Comparison of ENCODE assay signal across 27 cellular contexts in genomic region chr7:44132039-44132438, GRCh38. TPM values are rescaled to one million over a fixed set of nuclear protein-coding genes. Genes with fewer than 3 reads are reported as not detected.
DNase-seq lines count a peak whose midpoint lies in the region; ATAC-seq, FAIRE-seq and TF ChIP-seq lines count a peak whose summit lies in the region.
"Had no signal": no experiment of that assay in that cellular context is flagged by ENCODE, and none has a peak within 500 bp of the region (broad histone marks: within the 10 kb centered on the region; RNA-seq: fewer than 3 reads in every experiment).

No MANE protein-coding gene starts in this region.

- intact Hi-C loops in HepG2 (cut with micrococcal nuclease; ENCODE audit: unreplicated experiment), result loop anchor here (10.0 kb wide), 1 partner anchor 63 kb away; no protein-coding TSS in a partner anchor
- intact Hi-C loops in right lobe of liver (cut with DNase I), result loop anchor here in 1 of 2 donors (10.0 kb wide), 1 partner anchor 63 kb away; no protein-coding TSS in a partner anchor
- intact Hi-C loops in activated CD4-positive, alpha-beta T cell treated with anti-CD3 and anti-CD28 coated beads for 36 hours (cut with DNase I, micrococcal nuclease), result no loop called here

- CTCF ChIA-PET in HepG2 (lab: Yijun Ruan, JAX; ENCODE audit: low intra/inter-chr PET ratio, low total read pairs), result no interaction called here
- CTCF ChIA-PET in activated CD4-positive, alpha-beta T cell treated with anti-CD3 and anti-CD28 coated beads for 36 hours (lab: Charles Lee), result no interaction called here

- no peak overlapping the region for H2AFZ ChIP-seq in HepG2 (ENCODE audit: low read length)
- H2AFZ ChIP-seq in smooth muscle cell (ENCODE audit: low read depth), result no peak overlapping the region

- no peak for TF ChIP-seq EP300 in HepG2 (IDR thresholded peaks at IDR 0.05; ENCODE audit: low read depth in 2 of 2, low read length in 2 of 2)
- no peak for TF ChIP-seq EP300 in HepG2 (CRISPR knock-in tag; IDR thresholded peaks at IDR 0.05; ENCODE audit: borderline replicate concordance)

- H3K4me1 ChIP-seq in HepG2 (ENCODE audit: insufficient read depth, low read length) (peaks cover 35% of the 10 kb centered on the region), right lobe of liver (peaks cover 0 to 9% (median 4%) of the 10 kb centered on the region in 4 donors), smooth muscle cell (ENCODE audit: low read depth) (no peaks in the 10 kb centered on the region)
- H3K4me1 ChIP-seq: body of pancreas, lower lobe of right lung, prostate gland had no signal

- H3K4me3 ChIP-seq in HepG2 (replicated peaks in 1 of 3; ENCODE audit: insufficient read depth in 1 of 3, low read depth in 2 of 3, low read length in 3 of 3), result no peak overlapping the region
- H3K4me3 ChIP-seq in right lobe of liver, result no peak overlapping the region
- no peak overlapping the region for H3K4me3 ChIP-seq in fibroblast of pulmonary artery (replicated peaks; ENCODE audit: low read depth, low read length)
- no peak overlapping the region for H3K4me3 ChIP-seq in smooth muscle cell
- H3K4me3 ChIP-seq: body of pancreas, lower lobe of right lung, prostate gland had no signal

- DNase-seq in HepG2 (ENCODE audit: low spot score) (no peak), right lobe of liver (no peak), fibroblast of pulmonary artery (ENCODE audit: low read depth) (peak; percentile 38), kidney glomerular epithelial cell (lab: John Stamatoyannopoulos, UW) (peak; percentile 35), smooth muscle cell (lab: John Stamatoyannopoulos, UW; ENCODE audit: unreplicated experiment) (no peak), NCI-H2107 (lab: John Stamatoyannopoulos, UW) (no peak)
- DNase-seq in activated CD4-positive, alpha-beta T cell treated with anti-CD3 and anti-CD28 coated beads for 36 hours, result no peak
- DNase-seq: activated CD4-positive, alpha-beta T cell treated with anti-CD3 and anti-CD28 coated beads, Interleukin-2, amount 50 U/mL, for 4 hours; activated naive CD4-positive, alpha-beta T cell treated with anti-CD3 and anti-CD28 coated beads, Interleukin-2, amount 10 ng/mL, durations not matched to agents 7 days and 5 days; activated T-cell treated with anti-CD3 and anti-CD28 coated beads, Interleukin-2, amount 50 U/mL, for 1 hour; body of pancreas; C1 segment of cervical spinal cord; lower lobe of right lung; MM.1S; naive thymus-derived CD4-positive, alpha-beta T cell; NCI-H187 treated with DMSO at 0.1 percent for 48 hours; NCI-H446; NK-92 treated with Interleukin-12 subunit alpha and Interleukin-12 subunit beta, amount 100 ng/mL, for 24 hours; SW 1271 had no signal

- H3K27me3 Mint-ChIP-seq in activated CD4-positive, alpha-beta T cell treated with anti-CD3 and anti-CD28 coated beads for 36 hours, result no peaks in the 10 kb centered on the region
- H3K27me3 Mint-ChIP-seq: type B pancreatic cell had no signal

- BruUV-seq in HepG2 (replicated peaks; lab: Mats Ljungman, UMichigan), result no TSS peak

- no peaks in the 10 kb centered on the region for H3K4me1 Mint-ChIP-seq in activated CD4-positive, alpha-beta T cell treated with anti-CD3 and anti-CD28 coated beads for 36 hours
- H3K4me1 Mint-ChIP-seq: stimulated activated effector memory CD8-positive, alpha-beta T cell treated with anti-CD3 and anti-CD28 coated beads, Interleukin-12 subunit alpha, Interleukin-12 subunit beta, amount 100 ng/mL, for 72 hours had no signal

- in situ Hi-C loops in HepG2 (cut with HindIII; ENCODE audit: extremely low pct_ligation_motif_present, low pct_unique_long_range_greater_than_20kb), result no loop called here

- H3K9me3 Mint-ChIP-seq in activated CD4-positive, alpha-beta T cell treated with anti-CD3 and anti-CD28 coated beads for 36 hours (ENCODE audit: low read depth), result no peaks in the 10 kb centered on the region
- H3K9me3 Mint-ChIP-seq: activated naive CD4-positive, alpha-beta T cell treated with anti-CD3 and anti-CD28 coated beads, Interleukin-2, amount 10 ng/mL, durations not matched to agents 7 days and 5 days; naive thymus-derived CD4-positive, alpha-beta T cell; stimulated activated effector memory CD8-positive, alpha-beta T cell treated with anti-CD3 and anti-CD28 coated beads, Interleukin-12 subunit alpha, Interleukin-12 subunit beta, amount 100 ng/mL, for 72 hours; type B pancreatic cell had no signal

- TF ChIP-seq CTCF in HepG2 (CRISPR knock-in tag; IDR thresholded peaks at IDR 0.05), result no peak
- TF ChIP-seq CTCF in right lobe of liver (IDR thresholded peaks at IDR 0.05), result no peak
- TF ChIP-seq CTCF in fibroblast of pulmonary artery (IDR thresholded peaks at IDR 0.05; ENCODE audit: low read length, missing control alignments), result no peak
- no peak for TF ChIP-seq CTCF in smooth muscle cell (IDR thresholded peaks at IDR 0.05; ENCODE audit: borderline replicate concordance, insufficient read depth, poor library complexity, severe bottlenecking)

- H3K79me2 ChIP-seq in HepG2 (ENCODE audit: insufficient read depth, low read length), result no peaks in the 10 kb centered on the region
- no peaks in the 10 kb centered on the region for H3K79me2 ChIP-seq in smooth muscle cell (ENCODE audit: low read depth)

- H4K20me1 ChIP-seq in HepG2 (ENCODE audit: insufficient read depth, low read length) (no peaks in the 10 kb centered on the region), smooth muscle cell (ENCODE audit: low read depth) (no peaks in the 10 kb centered on the region)

- no peak for FAIRE-seq in HepG2 (lab: Jason Lieb, UNC)
- FAIRE-seq: A204.1, D721Med, frontal cortex had no signal

- no peak overlapping the region for H3K27ac Mint-ChIP-seq in activated CD4-positive, alpha-beta T cell treated with anti-CD3 and anti-CD28 coated beads for 36 hours
- H3K27ac Mint-ChIP-seq: activated naive CD4-positive, alpha-beta T cell treated with anti-CD3 and anti-CD28 coated beads, Interleukin-2, amount 10 ng/mL, durations not matched to agents 7 days and 5 days; naive thymus-derived CD4-positive, alpha-beta T cell; stimulated activated effector memory CD8-positive, alpha-beta T cell treated with anti-CD3 and anti-CD28 coated beads, Interleukin-12 subunit alpha, Interleukin-12 subunit beta, amount 100 ng/mL, for 72 hours had no signal

- H3K4me2 ChIP-seq in HepG2 (ENCODE audit: low read depth, low read length) (peak overlapping the region; percentile 54; the same call in 1 of the 2 replicates), smooth muscle cell (peak overlapping the region; percentile 45)

- 0% methylated on average over 2 of the region's 2 CpGs for WGBS in HepG2 (ENCODE audit: low lambda C conversion rate)
- WGBS in right lobe of liver (ENCODE audit: insufficient coverage, low coverage, low lambda C conversion rate, missing lambda C conversion rate), result no CpG with 5 or more reads among the region's 2 CpGs
- WGBS in smooth muscle cell (ENCODE audit: low lambda C conversion rate), result 16% methylated on average over 2 of the region's 2 CpGs

- POLR2A ChIA-PET in HepG2 (lab: Yijun Ruan, JAX), result interaction anchor here (1.1 to 1.7 kb wide), 2 partner anchors 69 to 81 kb away, joined by 4 to 7 read pairs; partner anchors contain the start of gene YKT6
- POLR2A ChIA-PET in activated CD4-positive, alpha-beta T cell treated with anti-CD3 and anti-CD28 coated beads for 36 hours (lab: Charles Lee), result interaction anchor here (0.6 kb wide), 1 partner anchor 9 kb away, joined by 3 read pairs; the partner anchor contains the start of gene POLD2

- H3K36me3 ChIP-seq in HepG2 (replicated peaks in 1 of 2; ENCODE audit: control insufficient read depth in 1 of 2, insufficient read depth in 2 of 2, low read length in 2 of 2) (no peaks in the 10 kb centered on the region), right lobe of liver (no peaks in the 10 kb centered on the region), smooth muscle cell (ENCODE audit: low read depth) (no peaks in the 10 kb centered on the region)
- H3K36me3 ChIP-seq: lower lobe of right lung, prostate gland had no signal

- H3F3A ChIP-seq in smooth muscle cell (ENCODE audit: low read depth), result no peaks in the 10 kb centered on the region

- no peak overlapping the region for H3K9ac ChIP-seq in HepG2 (ENCODE audit: insufficient read depth, low read depth, low read length)
- no peak overlapping the region for H3K9ac ChIP-seq in smooth muscle cell (ENCODE audit: low read depth)

- no peak for TF ChIP-seq POLR2A in HepG2 (IDR thresholded peaks at IDR 0.05; ENCODE audit: insufficient read depth in 1 of 2, low read depth in 2 of 2, low read length in 2 of 2)
- no peak for TF ChIP-seq POLR2A in right lobe of liver (IDR thresholded peaks at IDR 0.05)

- H3K27me3 ChIP-seq in HepG2 (ENCODE audit: control insufficient read depth in 1 of 2, insufficient read depth in 2 of 2, low read length in 2 of 2) (peaks cover 0 to 2% of the 10 kb centered on the region in 2 experiments; a peak in 1 of 5 replicates), right lobe of liver (no peaks in the 10 kb centered on the region), smooth muscle cell (ENCODE audit: low read depth) (no peaks in the 10 kb centered on the region)
- H3K27me3 ChIP-seq: body of pancreas had no signal

- H3K27ac ChIP-seq in HepG2 (ENCODE audit: extremely low read length, insufficient read depth, low read length) (no peak overlapping the region), right lobe of liver (no peak overlapping the region), smooth muscle cell (ENCODE audit: low read depth) (no peak overlapping the region)
- H3K27ac ChIP-seq: body of pancreas, lower lobe of right lung, prostate gland had no signal

- H3K9me3 ChIP-seq in HepG2 (ENCODE audit: low read length) (no peaks in the 10 kb centered on the region), right lobe of liver (no peaks in the 10 kb centered on the region), smooth muscle cell (replicated peaks; ENCODE audit: low read depth) (peaks cover 8% of the 10 kb centered on the region)
- H3K9me3 ChIP-seq: body of pancreas, lower lobe of right lung, prostate gland had no signal

- H3K4me3 Mint-ChIP-seq in activated CD4-positive, alpha-beta T cell treated with anti-CD3 and anti-CD28 coated beads for 36 hours, result no peak overlapping the region
- H3K4me3 Mint-ChIP-seq: activated naive CD4-positive, alpha-beta T cell treated with anti-CD3 and anti-CD28 coated beads, Interleukin-2, amount 10 ng/mL, durations not matched to agents 7 days and 5 days; naive thymus-derived CD4-positive, alpha-beta T cell; stimulated activated effector memory CD8-positive, alpha-beta T cell treated with anti-CD3 and anti-CD28 coated beads, Interleukin-12 subunit alpha, Interleukin-12 subunit beta, amount 100 ng/mL, for 72 hours; type B pancreatic cell had no signal

- TF ChIP-seq RAD21 in HepG2 (CRISPR knock-in tag; IDR thresholded peaks at IDR 0.05), result no peak

- H3K36me3 Mint-ChIP-seq in activated CD4-positive, alpha-beta T cell treated with anti-CD3 and anti-CD28 coated beads for 36 hours (ENCODE audit: low read depth), result no peaks in the 10 kb centered on the region
- H3K36me3 Mint-ChIP-seq: activated naive CD4-positive, alpha-beta T cell treated with anti-CD3 and anti-CD28 coated beads, Interleukin-2, amount 10 ng/mL, durations not matched to agents 7 days and 5 days; naive thymus-derived CD4-positive, alpha-beta T cell; stimulated activated effector memory CD8-positive, alpha-beta T cell treated with anti-CD3 and anti-CD28 coated beads, Interleukin-12 subunit alpha, Interleukin-12 subunit beta, amount 100 ng/mL, for 72 hours; type B pancreatic cell had no signal

- ATAC-seq in HepG2 (no peak), right lobe of liver (no peak), GM19463 (IDR thresholded peaks at IDR 0.05; ENCODE audit: unreplicated experiment) (no peak)
- ATAC-seq in activated CD4-positive, alpha-beta T cell treated with anti-CD3 and anti-CD28 coated beads for 36 hours, result no peak
- ATAC-seq: body of pancreas; lower lobe of right lung; naive thymus-derived CD4-positive, alpha-beta T cell had no signal

RNA-seq across cellular contexts. Expression of gene POLD2, which starts 8.7 kb away (rescaled TPM):
- 87.6 and 98.8 TPM in 2 replicates for total RNA-seq in HepG2 (2016; rRNA removed; fragmentation: Illumina TruSeq; extraction: Trizol)
- 118 and 152 TPM in 2 replicates for total RNA-seq in HepG2 (2016; cell fraction: cytosol; rRNA removed; fragmentation: Illumina TruSeq; extraction: Trizol; ENCODE audit: low read depth)
- total RNA-seq in HepG2 (2016; cell fraction: insoluble cytoplasmic fraction; rRNA removed; fragmentation: Illumina TruSeq; extraction: Trizol), result 74.7 and 95.4 TPM in 2 replicates
- 139 and 187 TPM in 2 replicates for total RNA-seq in HepG2 (2016; cell fraction: membrane; rRNA removed; fragmentation: Illumina TruSeq; extraction: Trizol)
- total RNA-seq in HepG2 (2016; cell fraction: nucleus; rRNA removed; fragmentation: Illumina TruSeq; extraction: Trizol), result 49.1 and 55.1 TPM in 2 replicates
- 86.7 and 95.1 TPM in 2 replicates for polyA plus RNA-seq in HepG2 (2011; rRNA removed)
- polyA plus RNA-seq in HepG2 (2011; cell fraction: cytosol; rRNA removed), result 65.5 and 120 TPM in 2 replicates
- polyA plus RNA-seq in HepG2 (2011; cell fraction: nucleus; rRNA removed), result 88.2 and 88.7 TPM in 2 replicates
- polyA plus RNA-seq in HepG2 (2012), result 64.0 and 65.2 TPM in 2 replicates
- polyA plus RNA-seq in HepG2 (2016; cell fraction: cytosol; fragmentation: Illumina TruSeq; extraction: Trizol; ENCODE audit: low read depth), result 134 and 181 TPM in 2 replicates
- polyA plus RNA-seq in HepG2 (2016; cell fraction: insoluble cytoplasmic fraction; fragmentation: Illumina TruSeq; extraction: Trizol; ENCODE audit: low read depth), result 104 and 131 TPM in 2 replicates
- 176 and 207 TPM in 2 replicates for polyA plus RNA-seq in HepG2 (2016; cell fraction: membrane; fragmentation: Illumina TruSeq; extraction: Trizol; ENCODE audit: low read depth)
- 104 and 121 TPM in 2 replicates for polyA plus RNA-seq in HepG2 (2016; cell fraction: nucleus; fragmentation: Illumina TruSeq; extraction: Trizol; ENCODE audit: insufficient read depth, low read depth)
- 82.4 and 267 TPM in 2 replicates for polyA minus RNA-seq in HepG2 (2011; rRNA and poly(A)+ RNA removed; ENCODE audit: low replicate concordance)
- polyA minus RNA-seq in HepG2 (2011; cell fraction: cytosol; rRNA and poly(A)+ RNA removed), result 16.1 and 23.4 TPM in 2 replicates
- 22.9 TPM in 2 replicates for polyA minus RNA-seq in HepG2 (2011; cell fraction: nucleus; rRNA and poly(A)+ RNA removed)
- 10 to 100 TPM; 36.4 to 73.4 (median 57.3) TPM for total RNA-seq in right lobe of liver
- total RNA-seq in smooth muscle cell, result 45.5 and 49.1 TPM in 2 replicates
- 133 and 151 TPM in 2 replicates for polyA plus RNA-seq in smooth muscle cell
- 100 to 1,000 TPM; 250 to 347 TPM for total RNA-seq in activated CD4-positive, alpha-beta T cell treated with anti-CD3 and anti-CD28 coated beads for 36 hours

RNA-seq across cellular contexts. Expression of gene MYL7, which starts 9.1 kb away (rescaled TPM):
- total RNA-seq in HepG2 (2016; rRNA removed; fragmentation: Illumina TruSeq; extraction: Trizol), result 1.7 and 1.8 TPM in 2 replicates
- 0.62 TPM in 1 of 2 replicates, not detected in the other for total RNA-seq in HepG2 (2016; cell fraction: cytosol; rRNA removed; fragmentation: Illumina TruSeq; extraction: Trizol; ENCODE audit: low read depth)
- 0.56 and 1.0 TPM in 2 replicates for total RNA-seq in HepG2 (2016; cell fraction: insoluble cytoplasmic fraction; rRNA removed; fragmentation: Illumina TruSeq; extraction: Trizol)
- 0.34 TPM in 1 of 2 replicates, not detected in the other for total RNA-seq in HepG2 (2016; cell fraction: membrane; rRNA removed; fragmentation: Illumina TruSeq; extraction: Trizol)
- total RNA-seq in HepG2 (2016; cell fraction: nucleus; rRNA removed; fragmentation: Illumina TruSeq; extraction: Trizol), result not detected in 2 replicates
- polyA plus RNA-seq in HepG2 (2011; rRNA removed), result not detected in 2 replicates
- 0.18 TPM in 1 of 2 replicates, not detected in the other for polyA plus RNA-seq in HepG2 (2011; cell fraction: cytosol; rRNA removed)
- polyA plus RNA-seq in HepG2 (2011; cell fraction: nucleus; rRNA removed), result 1.1 TPM in 1 of 2 replicates, not detected in the other
- not detected in 2 replicates for polyA plus RNA-seq in HepG2 (2012)
- 0.51 TPM in 1 of 2 replicates, not detected in the other for polyA plus RNA-seq in HepG2 (2016; cell fraction: cytosol; fragmentation: Illumina TruSeq; extraction: Trizol; ENCODE audit: low read depth)
- 1.1 and 2.1 TPM in 2 replicates for polyA plus RNA-seq in HepG2 (2016; cell fraction: insoluble cytoplasmic fraction; fragmentation: Illumina TruSeq; extraction: Trizol; ENCODE audit: low read depth)
- not detected in 2 replicates for polyA plus RNA-seq in HepG2 (2016; cell fraction: membrane; fragmentation: Illumina TruSeq; extraction: Trizol; ENCODE audit: low read depth)
- not detected in 2 replicates for polyA plus RNA-seq in HepG2 (2016; cell fraction: nucleus; fragmentation: Illumina TruSeq; extraction: Trizol; ENCODE audit: insufficient read depth, low read depth)
- polyA minus RNA-seq in HepG2 (2011; rRNA and poly(A)+ RNA removed; ENCODE audit: low replicate concordance), result not detected in 2 replicates
- polyA minus RNA-seq in HepG2 (2011; cell fraction: cytosol; rRNA and poly(A)+ RNA removed), result not detected in 2 replicates
- not detected in 2 replicates for polyA minus RNA-seq in HepG2 (2011; cell fraction: nucleus; rRNA and poly(A)+ RNA removed)
- total RNA-seq in right lobe of liver, result 1 to 10 TPM in 1 of 6 experiments, not detected in 5; 2.0 TPM
- 39.0 and 95.1 TPM in 2 replicates for total RNA-seq in smooth muscle cell
- polyA plus RNA-seq in smooth muscle cell, result 35.8 and 77.7 TPM in 2 replicates
- total RNA-seq in activated CD4-positive, alpha-beta T cell treated with anti-CD3 and anti-CD28 coated beads for 36 hours, result not detected
- total RNA-seq: body of pancreas; naive thymus-derived CD4-positive, alpha-beta T cell; prostate gland; RPMI7951 had no signal
- polyA plus RNA-seq: naive thymus-derived CD4-positive, alpha-beta T cell had no signal

RNA-seq across cellular contexts. Expression of gene AEBP1, which starts 27.9 kb away (rescaled TPM):
- 0.22 TPM in 1 of 2 replicates, not detected in the other for total RNA-seq in HepG2 (2016; rRNA removed; fragmentation: Illumina TruSeq; extraction: Trizol)
- total RNA-seq in HepG2 (2016; cell fraction: cytosol; rRNA removed; fragmentation: Illumina TruSeq; extraction: Trizol; ENCODE audit: low read depth), result not detected in 2 replicates
- total RNA-seq in HepG2 (2016; cell fraction: insoluble cytoplasmic fraction; rRNA removed; fragmentation: Illumina TruSeq; extraction: Trizol), result 0.04 TPM in 1 of 2 replicates, not detected in the other
- total RNA-seq in HepG2 (2016; cell fraction: membrane; rRNA removed; fragmentation: Illumina TruSeq; extraction: Trizol), result not detected in 2 replicates
- total RNA-seq in HepG2 (2016; cell fraction: nucleus; rRNA removed; fragmentation: Illumina TruSeq; extraction: Trizol), result not detected in 2 replicates
- polyA plus RNA-seq in HepG2 (2011; rRNA removed), result 0.55 and 0.81 TPM in 2 replicates
- polyA plus RNA-seq in HepG2 (2011; cell fraction: cytosol; rRNA removed), result 0.15 and 0.27 TPM in 2 replicates
- 6.7 and 6.8 TPM in 2 replicates for polyA plus RNA-seq in HepG2 (2011; cell fraction: nucleus; rRNA removed)
- polyA plus RNA-seq in HepG2 (2012), result 0.96 and 1.3 TPM in 2 replicates
- not detected in 2 replicates for polyA plus RNA-seq in HepG2 (2016; cell fraction: cytosol; fragmentation: Illumina TruSeq; extraction: Trizol; ENCODE audit: low read depth)
- polyA plus RNA-seq in HepG2 (2016; cell fraction: insoluble cytoplasmic fraction; fragmentation: Illumina TruSeq; extraction: Trizol; ENCODE audit: low read depth), result not detected in 2 replicates
- polyA plus RNA-seq in HepG2 (2016; cell fraction: membrane; fragmentation: Illumina TruSeq; extraction: Trizol; ENCODE audit: low read depth), result not detected in 2 replicates
- 0.29 and 0.89 TPM in 2 replicates for polyA plus RNA-seq in HepG2 (2016; cell fraction: nucleus; fragmentation: Illumina TruSeq; extraction: Trizol; ENCODE audit: insufficient read depth, low read depth)
- 0.14 TPM in 1 of 2 replicates, not detected in the other for polyA minus RNA-seq in HepG2 (2011; rRNA and poly(A)+ RNA removed; ENCODE audit: low replicate concordance)
- 0.18 and 0.79 TPM in 2 replicates for polyA minus RNA-seq in HepG2 (2011; cell fraction: cytosol; rRNA and poly(A)+ RNA removed)
- 0.37 and 0.64 TPM in 2 replicates for polyA minus RNA-seq in HepG2 (2011; cell fraction: nucleus; rRNA and poly(A)+ RNA removed)
- total RNA-seq in right lobe of liver, result 10 to 100 TPM in 4 of 6 experiments, 1 to 10 TPM in 2; 7.8 to 37.8 (median 14.3) TPM
- 36.6 and 39.7 TPM in 2 replicates for total RNA-seq in smooth muscle cell
- polyA plus RNA-seq in smooth muscle cell, result 141 and 163 TPM in 2 replicates
- total RNA-seq in activated CD4-positive, alpha-beta T cell treated with anti-CD3 and anti-CD28 coated beads for 36 hours, result 10 to 100 TPM; 18.2 to 18.3 TPM

RNA-seq across cellular contexts. Expression of gene POLM, which starts 49.7 kb away (rescaled TPM):
- total RNA-seq in HepG2 (2016; rRNA removed; fragmentation: Illumina TruSeq; extraction: Trizol) (2.4 and 5.2 TPM in 2 replicates), right lobe of liver (10 to 100 TPM in 5 of 6 experiments, 1 to 10 TPM in 1; 8.7 to 22.9 (median 14.6) TPM), smooth muscle cell (4.9 and 5.2 TPM in 2 replicates)
- total RNA-seq in HepG2 (2016; cell fraction: cytosol; rRNA removed; fragmentation: Illumina TruSeq; extraction: Trizol; ENCODE audit: low read depth), result 1.4 and 2.1 TPM in 2 replicates
- total RNA-seq in HepG2 (2016; cell fraction: insoluble cytoplasmic fraction; rRNA removed; fragmentation: Illumina TruSeq; extraction: Trizol), result 2.6 and 4.6 TPM in 2 replicates
- total RNA-seq in HepG2 (2016; cell fraction: membrane; rRNA removed; fragmentation: Illumina TruSeq; extraction: Trizol), result 2.7 and 2.8 TPM in 2 replicates
- total RNA-seq in HepG2 (2016; cell fraction: nucleus; rRNA removed; fragmentation: Illumina TruSeq; extraction: Trizol), result 7.3 and 9.5 TPM in 2 replicates
- polyA plus RNA-seq in HepG2 (2011; rRNA removed) (5.4 and 6.6 TPM in 2 replicates), smooth muscle cell (9.9 and 10.2 TPM in 2 replicates)
- polyA plus RNA-seq in HepG2 (2011; cell fraction: cytosol; rRNA removed), result 2.2 and 3.1 TPM in 2 replicates
- polyA plus RNA-seq in HepG2 (2011; cell fraction: nucleus; rRNA removed), result 30.4 and 31.3 TPM in 2 replicates
- 4.0 and 4.2 TPM in 2 replicates for polyA plus RNA-seq in HepG2 (2012)
- 1.0 and 1.4 TPM in 2 replicates for polyA plus RNA-seq in HepG2 (2016; cell fraction: cytosol; fragmentation: Illumina TruSeq; extraction: Trizol; ENCODE audit: low read depth)
- polyA plus RNA-seq in HepG2 (2016; cell fraction: insoluble cytoplasmic fraction; fragmentation: Illumina TruSeq; extraction: Trizol; ENCODE audit: low read depth), result 1.9 and 2.4 TPM in 2 replicates
- polyA plus RNA-seq in HepG2 (2016; cell fraction: membrane; fragmentation: Illumina TruSeq; extraction: Trizol; ENCODE audit: low read depth), result 1.9 and 2.2 TPM in 2 replicates
- polyA plus RNA-seq in HepG2 (2016; cell fraction: nucleus; fragmentation: Illumina TruSeq; extraction: Trizol; ENCODE audit: insufficient read depth, low read depth), result 20.1 and 20.6 TPM in 2 replicates
- 11.8 and 14.8 TPM in 2 replicates for polyA minus RNA-seq in HepG2 (2011; rRNA and poly(A)+ RNA removed; ENCODE audit: low replicate concordance)
- 3.9 and 5.2 TPM in 2 replicates for polyA minus RNA-seq in HepG2 (2011; cell fraction: cytosol; rRNA and poly(A)+ RNA removed)
- polyA minus RNA-seq in HepG2 (2011; cell fraction: nucleus; rRNA and poly(A)+ RNA removed), result 17.9 and 18.9 TPM in 2 replicates
- 10 to 100 TPM; 27.0 to 29.9 TPM for total RNA-seq in activated CD4-positive, alpha-beta T cell treated with anti-CD3 and anti-CD28 coated beads for 36 hours

RNA-seq across cellular contexts. Expression of gene GCK, which starts 57.2 kb away (rescaled TPM):
- total RNA-seq in HepG2 (2016; rRNA removed; fragmentation: Illumina TruSeq; extraction: Trizol), result not detected in 2 replicates
- not detected in 2 replicates for total RNA-seq in HepG2 (2016; cell fraction: cytosol; rRNA removed; fragmentation: Illumina TruSeq; extraction: Trizol; ENCODE audit: low read depth)
- total RNA-seq in HepG2 (2016; cell fraction: insoluble cytoplasmic fraction; rRNA removed; fragmentation: Illumina TruSeq; extraction: Trizol), result not detected in 2 replicates
- total RNA-seq in HepG2 (2016; cell fraction: membrane; rRNA removed; fragmentation: Illumina TruSeq; extraction: Trizol), result not detected in 2 replicates
- total RNA-seq in HepG2 (2016; cell fraction: nucleus; rRNA removed; fragmentation: Illumina TruSeq; extraction: Trizol), result not detected in 2 replicates
- polyA plus RNA-seq in HepG2 (2011; rRNA removed), result not detected in 2 replicates
- polyA plus RNA-seq in HepG2 (2011; cell fraction: cytosol; rRNA removed), result not detected in 2 replicates
- not detected in 2 replicates for polyA plus RNA-seq in HepG2 (2011; cell fraction: nucleus; rRNA removed)
- 0.55 TPM in 1 of 2 replicates, not detected in the other for polyA plus RNA-seq in HepG2 (2012)
- polyA plus RNA-seq in HepG2 (2016; cell fraction: cytosol; fragmentation: Illumina TruSeq; extraction: Trizol; ENCODE audit: low read depth), result not detected in 2 replicates
- not detected in 2 replicates for polyA plus RNA-seq in HepG2 (2016; cell fraction: insoluble cytoplasmic fraction; fragmentation: Illumina TruSeq; extraction: Trizol; ENCODE audit: low read depth)
- polyA plus RNA-seq in HepG2 (2016; cell fraction: membrane; fragmentation: Illumina TruSeq; extraction: Trizol; ENCODE audit: low read depth), result not detected in 2 replicates
- not detected in 2 replicates for polyA plus RNA-seq in HepG2 (2016; cell fraction: nucleus; fragmentation: Illumina TruSeq; extraction: Trizol; ENCODE audit: insufficient read depth, low read depth)
- polyA minus RNA-seq in HepG2 (2011; rRNA and poly(A)+ RNA removed; ENCODE audit: low replicate concordance), result not detected in 2 replicates
- polyA minus RNA-seq in HepG2 (2011; cell fraction: cytosol; rRNA and poly(A)+ RNA removed), result not detected in 2 replicates
- not detected in 2 replicates for polyA minus RNA-seq in HepG2 (2011; cell fraction: nucleus; rRNA and poly(A)+ RNA removed)
- total RNA-seq in right lobe of liver, result 1 to 10 TPM in 4 of 6 experiments, under 1 TPM in 2; 0.50 to 5.9 (median 2.0) TPM
- total RNA-seq in smooth muscle cell, result 1.6 and 2.7 TPM in 2 replicates
- 5.5 and 7.3 TPM in 2 replicates for polyA plus RNA-seq in smooth muscle cell
- total RNA-seq in activated CD4-positive, alpha-beta T cell treated with anti-CD3 and anti-CD28 coated beads for 36 hours, result 1 to 10 TPM in 1 of 2 experiments, under 1 TPM in 1; 0.53 to 1.3 TPM

Comparison
In these comparisons a context has a peak if more than half of its experiments do, and no peak if none do; other contexts are left out.
1. RNA of gene AEBP1, which starts 27.9 kb away (total RNA-seq): 36.6 to 39.7 TPM in smooth muscle cell, 18.2 to 18.3 TPM in activated CD4-positive, alpha-beta T cell treated with anti-CD3 and anti-CD28 coated beads for 36 hours and 7.8 to 37.8 TPM in right lobe of liver; 0.04 to 0.22 TPM in HepG2; every median in the first group is over 4 times any median in the second.
2. DNase-seq: peak in fibroblast of pulmonary artery (single experiment) and kidney glomerular epithelial cell (single experiment); none in HepG2 (single experiment), right lobe of liver (0 of 3), smooth muscle cell (single experiment), activated CD4-positive, alpha-beta T cell treated with anti-CD3 and anti-CD28 coated beads for 36 hours (single experiment) and NCI-H2107 (single experiment).
3. RNA of gene MYL7, which starts 9.1 kb away (total RNA-seq): 39.0 to 95.1 TPM in smooth muscle cell; 0.34 to 1.8 TPM in HepG2, 2.0 TPM in right lobe of liver and not detected in activated CD4-positive, alpha-beta T cell treated with anti-CD3 and anti-CD28 coated beads for 36 hours; every median in the first group is over 10 times any median in the second.